Comparison of ENCODE assay signal across 8 cellular contexts in the genomic region with DNA sequence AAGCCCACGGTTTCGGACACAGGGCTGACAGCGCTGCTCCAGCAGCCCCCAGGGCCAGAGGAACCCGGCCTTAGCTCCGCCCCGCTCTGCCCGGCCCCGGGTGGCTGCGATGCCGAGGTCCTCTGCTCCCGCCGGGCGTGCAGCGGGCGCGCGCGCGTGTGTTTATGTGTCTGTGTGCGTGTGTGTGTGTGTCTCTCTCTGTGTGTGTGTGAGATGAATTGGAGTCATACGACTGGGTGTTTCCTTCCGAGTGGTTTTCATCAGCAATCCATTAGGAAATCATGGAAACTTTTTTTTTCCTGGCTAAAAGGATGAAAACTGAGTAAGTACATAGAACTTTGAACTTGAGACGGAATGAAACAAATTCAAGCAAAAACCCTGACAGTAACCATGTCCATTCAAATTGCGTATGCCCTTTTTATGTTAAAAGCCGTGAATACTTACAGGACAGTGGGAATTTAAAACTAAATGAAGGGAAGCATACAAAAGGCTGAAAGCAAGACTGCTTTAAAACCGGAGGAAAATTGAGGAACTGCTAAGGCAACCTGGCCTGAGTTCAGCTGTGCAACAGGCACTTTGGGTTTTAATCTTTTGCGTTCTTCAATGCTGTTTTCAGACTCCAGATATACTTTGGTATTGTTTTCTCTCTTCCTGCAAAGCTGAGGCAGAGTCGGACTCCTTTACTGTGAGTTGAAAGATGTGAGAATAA. TPM values are rescaled to one million over a fixed set of nuclear protein-coding genes. Genes with fewer than 3 reads are reported as not detected.
DNase-seq lines count a peak whose midpoint lies in the region; ATAC-seq, FAIRE-seq and TF ChIP-seq lines count a peak whose summit lies in the region.

A gene (plus strand): TSS at position 121 of the 709 bp plus-strand sequence. CDS start 911 bp downstream, outside the sequence.

- peak; percentile 48 for ATAC-seq in GM19467 (IDR thresholded peaks at IDR 0.05; ENCODE audit: unreplicated experiment)
- ATAC-seq in gastrocnemius medialis = peak; percentile 58 to 64

- DNase-seq in CD8-positive, alpha-beta memory T cell = peak; percentile 6 to 44 (median 11)
- DNase-seq in HPDE6-E6E7 (ENCODE audit: extremely low spot score) (peak; percentile 38), bronchial epithelial cell (ENCODE audit: low read depth) (peak; percentile 48), gastrocnemius medialis (peak; percentile 65 to 80), NCI-H1048 (lab: John Stamatoyannopoulos, UW) (no peak)

- CTCF ChIA-PET in CD8-positive, alpha-beta memory T cell (lab: Charles Lee) = interaction anchor here (0.8 to 4.3 kb wide), 15 partner anchors 9 to 120 kb away, joined by 3 to 37 read pairs (median 5); no protein-coding TSS in a partner anchor

- peaks cover 27% of the 10 kb centered on the region for H3K27me3 ChIP-seq in CD8-positive, alpha-beta memory T cell (ENCODE audit: insufficient read depth, low read length, poor library complexity, severe bottlenecking)
- H3K27me3 ChIP-seq in bronchial epithelial cell (ENCODE audit: control insufficient read depth, insufficient read depth, low read length) = peaks cover 2% of the 10 kb centered on the region
- H3K27me3 ChIP-seq in iPS-20b (ENCODE audit: insufficient read depth, low read length) = peaks cover 26% of the 10 kb centered on the region
- no peaks in the 10 kb centered on the region for H3K27me3 ChIP-seq in gastrocnemius medialis

- H3K9me3 Mint-ChIP-seq in CD8-positive, alpha-beta memory T cell = no peaks in the 10 kb centered on the region
- no peaks in the 10 kb centered on the region for H3K9me3 Mint-ChIP-seq in T-helper 1 cell treated with Interleukin-12 subunit alpha and Interleukin-12 subunit beta and Interleukin-4 antibody, amounts not matched to agents 30 μg/mL and 1 μg/mL, for 36 hours

- peaks cover 33 to 85% of the 10 kb centered on the region in 2 donors for H3K27me3 Mint-ChIP-seq in CD8-positive, alpha-beta memory T cell
- H3K27me3 Mint-ChIP-seq in T-helper 1 cell treated with Interleukin-12 subunit alpha and Interleukin-12 subunit beta and Interleukin-4 antibody, amounts not matched to agents 30 μg/mL and 1 μg/mL, for 36 hours (ENCODE audit: low read depth) = peaks cover 64% of the 10 kb centered on the region

- peak within 1 kb of the TSS in 1 of 8 donors; percentile 65 for H3K27ac Mint-ChIP-seq in CD8-positive, alpha-beta memory T cell
- no peak within 1 kb of the TSS for H3K27ac Mint-ChIP-seq in T-helper 1 cell treated with Interleukin-12 subunit alpha and Interleukin-12 subunit beta and Interleukin-4 antibody, amounts not matched to agents 30 μg/mL and 1 μg/mL, for 36 hours

- TF ChIP-seq POLR2A in gastrocnemius medialis (IDR thresholded peaks at IDR 0.05) = peak; percentile 27 to 79

- H3K4me1 ChIP-seq in CD8-positive, alpha-beta memory T cell (ENCODE audit: insufficient read depth, low read length) = peaks cover 14% of the 10 kb centered on the region
- 0 out of 2 replicates have a peak, but pooled peaks cover 2% of the 10 kb centered on the region for H3K4me1 ChIP-seq in iPS-20b (ENCODE audit: insufficient read depth, low read length)
- H3K4me1 ChIP-seq in gastrocnemius medialis = peaks cover 16 to 29% of the 10 kb centered on the region in 2 donors

- H3K27ac ChIP-seq in CD8-positive, alpha-beta memory T cell (ENCODE audit: low read depth, low read length) = peak within 1 kb of the TSS; percentile 81
- H3K27ac ChIP-seq in iPS-20b (ENCODE audit: low read length) (no peak within 1 kb of the TSS), gastrocnemius medialis (peak within 1 kb of the TSS; percentile 91 to 98 (median 94))

- no peaks in the 10 kb centered on the region for H3K36me3 Mint-ChIP-seq in CD8-positive, alpha-beta memory T cell
- H3K36me3 Mint-ChIP-seq in T-helper 1 cell treated with Interleukin-12 subunit alpha and Interleukin-12 subunit beta and Interleukin-4 antibody, amounts not matched to agents 30 μg/mL and 1 μg/mL, for 36 hours (ENCODE audit: low read depth) = no peaks in the 10 kb centered on the region

- intact Hi-C loops in gastrocnemius medialis (cut with DNase I; ENCODE audit: low total_unique reads) = loop anchor here (1.0 to 2.0 kb wide), 2 partner anchors 38 to 93 kb away; a partner anchor contains a TSS

- H3K9me3 ChIP-seq in CD8-positive, alpha-beta memory T cell (ENCODE audit: low read length) = no peaks in the 10 kb centered on the region
- no peaks in the 10 kb centered on the region for H3K9me3 ChIP-seq in iPS-20b (ENCODE audit: insufficient read depth, low read depth, low read length)
- no peaks in the 10 kb centered on the region for H3K9me3 ChIP-seq in gastrocnemius medialis

- no peaks in the 10 kb centered on the region for H3K36me3 ChIP-seq in CD8-positive, alpha-beta memory T cell (ENCODE audit: insufficient read depth, low read length)
- H3K36me3 ChIP-seq in bronchial epithelial cell (ENCODE audit: control insufficient read depth, insufficient read depth, low read length) = no peaks in the 10 kb centered on the region
- no peaks in the 10 kb centered on the region for H3K36me3 ChIP-seq in iPS-20b (ENCODE audit: insufficient read depth, low read depth, low read length)
- no peaks in the 10 kb centered on the region for H3K36me3 ChIP-seq in gastrocnemius medialis

- FAIRE-seq in bronchial epithelial cell (lab: Jason Lieb, UNC) = no peak

- H3K4me3 ChIP-seq in CD8-positive, alpha-beta memory T cell (ENCODE audit: low read length) = peak within 1 kb of the TSS; percentile 10
- H3K4me3 ChIP-seq in bronchial epithelial cell (ENCODE audit: low read depth, low read length) (peak within 1 kb of the TSS; percentile 19), iPS-20b (ENCODE audit: low read length) (peak within 1 kb of the TSS; percentile 66), gastrocnemius medialis (peak within 1 kb of the TSS; percentile 65 to 72 (median 66))

- in situ Hi-C loops in gastrocnemius medialis (cut with MboI; ENCODE audit: low sequenced_read_pairs in 4 of 4) = loop anchor here in 2 of 4 donors (5.0 to 10.0 kb wide), 2 partner anchors 94 to 116 kb away; no protein-coding TSS in a partner anchor

- TF ChIP-seq CTCF in bronchial epithelial cell (IDR thresholded peaks at IDR 0.05; ENCODE audit: insufficient read depth, low read length, severe bottlenecking) (no peak), gastrocnemius medialis (IDR thresholded peaks at IDR 0.05 in 4 of 5, conservative IDR thresholded peaks at IDR 0.05 in 1 of 5) (no peak)

- H3K4me1 Mint-ChIP-seq in CD8-positive, alpha-beta memory T cell = peaks cover 12 to 19% (median 18%) of the 10 kb centered on the region in 3 donors
- peaks cover 11% of the 10 kb centered on the region for H3K4me1 Mint-ChIP-seq in T-helper 1 cell treated with Interleukin-12 subunit alpha and Interleukin-12 subunit beta and Interleukin-4 antibody, amounts not matched to agents 30 μg/mL and 1 μg/mL, for 36 hours (ENCODE audit: low read depth)

- POLR2A ChIA-PET in CD8-positive, alpha-beta memory T cell (lab: Charles Lee) = interaction anchor here (2.1 kb wide), 1 partner anchor 38 kb away, joined by 10 read pairs; a partner anchor contains a TSS

- peak within 1 kb of the TSS; percentile 46 to 80 (median 76) for H3K4me3 Mint-ChIP-seq in CD8-positive, alpha-beta memory T cell
- H3K4me3 Mint-ChIP-seq in T-helper 1 cell treated with Interleukin-12 subunit alpha and Interleukin-12 subunit beta and Interleukin-4 antibody, amounts not matched to agents 30 μg/mL and 1 μg/mL, for 36 hours = peak within 1 kb of the TSS; percentile 67

- no peak within 1 kb of the TSS for H3K9ac ChIP-seq in iPS-20b (ENCODE audit: low read depth, low read length)

RNA-seq across cellular contexts. Expression of the gene that starts here (rescaled TPM):
- under 1 TPM; 0.09 to 0.27 TPM for total RNA-seq in CD8-positive, alpha-beta memory T cell
- not detected for polyA plus RNA-seq in CD8-positive, alpha-beta memory T cell
- total RNA-seq in bronchial epithelial cell (under 0.01 and 0.26 TPM in 2 replicates), gastrocnemius medialis (10 to 100 TPM in 3 of 4 donors, 1 to 10 TPM in 1; 4.8 to 35.5 (median 34.1) TPM)

Comparison
In these comparisons a context has a peak if more than half of its experiments do, and no peak if none do; other contexts are left out.
1. Peak in DNase-seq, H3K4me3 ChIP-seq and H3K27ac ChIP-seq in CD8-positive, alpha-beta memory T cell; RNA of the gene not detected or under 1 TPM.
2. Peak in DNase-seq and H3K4me3 ChIP-seq in bronchial epithelial cell; RNA of the gene not detected or under 1 TPM.
3. H3K4me3 ChIP-seq: peak in every context shown above with its lines; median percentile 66 in gastrocnemius medialis; 66 in iPS-20b; 19 in bronchial epithelial cell; 10 in CD8-positive, alpha-beta memory T cell.